ENCODE assay signal across 1 cellular context in genomic region chr2:101821059-101821805, GRCh38.
TF ChIP-seq lines count a peak whose summit lies in the region.

No MANE protein-coding gene starts in this region.

TF ChIP-seq in HepG2, 621 proteins besides CTCF, POLR2A, EP300 and RAD21 (continued from another document):
- TF ChIP-seq ZNF407 (CRISPR knock-in tag; IDR thresholded peaks at IDR 0.05; ENCODE audit: not compliant biosample characterization): no peak
- no peak for TF ChIP-seq CENPBD1 (CRISPR knock-in tag; IDR thresholded peaks at IDR 0.05; ENCODE audit: borderline replicate concordance, low read depth)
- no peak for TF ChIP-seq KDM4B (CRISPR knock-in tag; IDR thresholded peaks at IDR 0.05)
- TF ChIP-seq ZNF747 (CRISPR knock-in tag; IDR thresholded peaks at IDR 0.05; ENCODE audit: borderline replicate concordance): no peak
- TF ChIP-seq RAD51 (IDR thresholded peaks at IDR 0.05; ENCODE audit: borderline replicate concordance): peak; percentile 37; the same call in 1 of the 2 replicates
- no peak for TF ChIP-seq ZFP37 (CRISPR knock-in tag; IDR thresholded peaks at IDR 0.05; ENCODE audit: borderline replicate concordance)
